ENCODE assay signal across 23 cellular contexts in genomic region chr18:10562773-10563160, GRCh38. TPM values are rescaled to one million over a fixed set of nuclear protein-coding genes. Genes with fewer than 3 reads are reported as not detected.
A peak's percentile ranks its signal among the peaks of the same experiment; 100 is the strongest.
DNase-seq lines count a peak whose midpoint lies in the region; ATAC-seq and TF ChIP-seq lines count a peak whose summit lies in the region.
"Had no signal": no experiment of that assay in that cellular context is flagged by ENCODE, and none has a peak within 500 bp of the region (broad histone marks: within the 10 kb centered on the region; RNA-seq: fewer than 3 reads in every experiment).

No MANE protein-coding gene starts in this region.

- no peaks in the 10 kb centered on the region for H3K27me3 Mint-ChIP-seq in activated CD4-positive, alpha-beta T cell treated with anti-CD3 and anti-CD28 coated beads, Interleukin-2, amount 10 ng/mL, durations not matched to agents 24 days and 14 days

- peak; percentile 47 for DNase-seq in activated CD4-positive, alpha-beta T cell treated with anti-CD3 and anti-CD28 coated beads, Interleukin-2, amount 10 ng/mL, durations not matched to agents 24 days and 14 days
- DNase-seq in activated CD4-positive, alpha-beta T cell treated with anti-CD3 and anti-CD28 coated beads, Interleukin-2, amount 50 U/mL, for 48 hours, result no peak
- DNase-seq in amniotic epithelial cell (ENCODE audit: low read depth) (peak; percentile 54), fibroblast of gingiva (ENCODE audit: low read depth) (peak; percentile 17), KBM-7 (no peak), HuH-7.5 (ENCODE audit: low spot score) (no peak)
- DNase-seq: 8988T; ACHN; DMS153; DND-41; NCI-H1048; NCI-H1417 treated with DMSO at 0.1 percent for 48 hours; NCI-H1694 treated with DMSO at 0.1 percent for 48 hours; NCI-H2081; NCI-H226; NCI-H510A treated with DMSO at 0.1 percent for 48 hours; NK-92 treated with Interleukin-12 subunit alpha and Interleukin-12 subunit beta, amount 100 ng/mL, for 24 hours; PC-3; SJCRH30 had no signal

- peaks cover 11% of the 10 kb centered on the region for H3K4me1 Mint-ChIP-seq in activated CD4-positive, alpha-beta T cell treated with anti-CD3 and anti-CD28 coated beads, Interleukin-2, amount 10 ng/mL, durations not matched to agents 24 days and 14 days

- 58 to 59% methylated on average over 2 to 5 of the region's 5 CpGs for WGBS in gastroesophageal sphincter (ENCODE audit: low coverage in 1 of 2), 2 donors

- peaks cover 0 to 10% (median 4%) of the 10 kb centered on the region in 3 donors for H3K4me1 ChIP-seq in gastroesophageal sphincter
- H3K4me1 ChIP-seq: SJCRH30 had no signal

- H3K27me3 ChIP-seq in gastroesophageal sphincter, result no peaks in the 10 kb centered on the region
- H3K27me3 ChIP-seq: SJCRH30 had no signal

- H3K27ac Mint-ChIP-seq in activated CD4-positive, alpha-beta T cell treated with anti-CD3 and anti-CD28 coated beads, Interleukin-2, amount 10 ng/mL, durations not matched to agents 24 days and 14 days, result no peak overlapping the region

- in situ Hi-C loops in KBM-7 (cut with MboI; ENCODE audit: low pct_unique_long_range_greater_than_20kb, low sequenced_read_pairs), result no loop called here

- H3K4me3 ChIP-seq in gastroesophageal sphincter, result no peak overlapping the region
- H3K4me3 ChIP-seq: K562, SJCRH30 had no signal

- no peaks in the 10 kb centered on the region for H3K9me3 ChIP-seq in gastroesophageal sphincter
- H3K9me3 ChIP-seq: SJCRH30 had no signal

- intact Hi-C loops in activated CD4-positive, alpha-beta T cell treated with anti-CD3 and anti-CD28 coated beads, Interleukin-2, amount 10 ng/mL, durations not matched to agents 24 days and 14 days (cut with micrococcal nuclease), result loop anchor here (5.0 kb wide), 1 partner anchor 990 kb away; no protein-coding TSS in a partner anchor

- ATAC-seq in GM19351 (IDR thresholded peaks at IDR 0.05; ENCODE audit: unreplicated experiment), result no peak
- ATAC-seq in gastroesophageal sphincter, result no peak
- ATAC-seq: K562, PC-3, Right ventricle myocardium inferior had no signal

- TF ChIP-seq POLR2A in gastroesophageal sphincter (IDR thresholded peaks at IDR 0.05), result no peak

- H3K36me3 Mint-ChIP-seq in activated CD4-positive, alpha-beta T cell treated with anti-CD3 and anti-CD28 coated beads, Interleukin-2, amount 10 ng/mL, durations not matched to agents 24 days and 14 days (ENCODE audit: low read depth), result no peaks in the 10 kb centered on the region

- no peaks in the 10 kb centered on the region for H3K36me3 ChIP-seq in gastroesophageal sphincter
- H3K36me3 ChIP-seq: SJCRH30 had no signal

- no peak overlapping the region for H3K27ac ChIP-seq in gastroesophageal sphincter
- H3K27ac ChIP-seq: SJCRH30 had no signal

- no peaks in the 10 kb centered on the region for H3K9me3 Mint-ChIP-seq in activated CD4-positive, alpha-beta T cell treated with anti-CD3 and anti-CD28 coated beads, Interleukin-2, amount 10 ng/mL, durations not matched to agents 24 days and 14 days

- no peak for TF ChIP-seq EP300 in gastroesophageal sphincter (IDR thresholded peaks at IDR 0.05)

- no peak for TF ChIP-seq CTCF in gastroesophageal sphincter (IDR thresholded peaks at IDR 0.05)

- H3K4me3 Mint-ChIP-seq in activated CD4-positive, alpha-beta T cell treated with anti-CD3 and anti-CD28 coated beads, Interleukin-2, amount 10 ng/mL, durations not matched to agents 24 days and 14 days, result no peak overlapping the region

RNA-seq across cellular contexts. Expression of gene NAPG, which starts 36.9 kb away (rescaled TPM):
- total RNA-seq in activated CD4-positive, alpha-beta T cell treated with anti-CD3 and anti-CD28 coated beads, Interleukin-2, amount 10 ng/mL, durations not matched to agents 24 days and 14 days, result 36.4 and 38.7 TPM in 2 replicates
- total RNA-seq in gastroesophageal sphincter, result 10 to 100 TPM; 39.2 to 57.5 (median 45.0) TPM

Comparison
In these comparisons a context has a peak if more than half of its experiments do, and no peak if none do; other contexts are left out.
1. DNase-seq: peak in activated CD4-positive, alpha-beta T cell treated with anti-CD3 and anti-CD28 coated beads, Interleukin-2, amount 10 ng/mL, durations not matched to agents 24 days and 14 days (single experiment), amniotic epithelial cell (single experiment) and fibroblast of gingiva (single experiment); none in activated CD4-positive, alpha-beta T cell treated with anti-CD3 and anti-CD28 coated beads, Interleukin-2, amount 50 U/mL, for 48 hours (0 of 2), KBM-7 (single experiment) and HuH-7.5 (single experiment).